Comparison of ENCODE assay signal across 20 cellular contexts in the genomic region with DNA sequence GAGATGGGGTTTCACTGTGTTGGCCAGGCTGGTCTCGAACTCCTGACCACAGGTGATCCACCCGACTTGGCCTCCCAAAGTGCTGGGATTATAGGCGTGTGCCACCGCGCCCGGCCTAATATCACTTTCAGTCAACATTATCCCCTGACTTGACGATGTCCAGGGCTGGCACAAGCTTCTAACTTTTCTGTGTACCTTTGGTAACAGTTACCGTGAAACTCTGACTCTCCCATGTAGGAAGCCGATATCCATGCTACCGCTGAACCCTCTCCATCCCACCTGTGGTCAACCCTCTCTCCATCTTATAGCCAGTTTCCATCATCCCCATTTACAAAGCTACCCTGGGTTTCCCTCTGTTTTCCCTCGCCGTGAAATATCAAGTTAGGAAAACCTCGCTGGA.
"Had no signal": no experiment of that assay in that cellular context is flagged by ENCODE, and none has a peak within 500 bp of the region (broad histone marks: within the 10 kb centered on the region; RNA-seq: fewer than 3 reads in every experiment).

No MANE protein-coding gene starts in this region.

- H3K27ac ChIP-seq: colonic mucosa, epithelial cell of prostate, esophagus muscularis mucosa, gastrocnemius medialis, heart right ventricle, suprapubic skin, thyroid gland, uterus had no signal

- H3K36me3 Mint-ChIP-seq: mesothelial cell of epicardium; natural killer cell treated with Interleukin-12 subunit alpha and Interleukin-12 subunit beta and Interleukin-15 and Interleukin-18, amount 100 ng/mL, for 72 hours; stimulated activated effector memory CD8-positive, alpha-beta T cell treated with anti-CD3 and anti-CD28 coated beads, Interleukin-12 subunit alpha, Interleukin-12 subunit beta, amount 100 ng/mL, for 72 hours; type B pancreatic cell had no signal

- H3K4me1 ChIP-seq: colonic mucosa, esophagus muscularis mucosa, gastrocnemius medialis, heart right ventricle, suprapubic skin, thyroid gland, uterus had no signal

- ATAC-seq: gastrocnemius medialis; heart right ventricle; left lobe of liver; natural killer cell treated with Interleukin-12 subunit alpha and Interleukin-12 subunit beta and Interleukin-15 and Interleukin-18, amount 100 ng/mL, for 72 hours; stimulated activated effector memory CD8-positive, alpha-beta T cell treated with anti-CD3 and anti-CD28 coated beads, Interleukin-12 subunit alpha, Interleukin-12 subunit beta, amount 100 ng/mL, for 72 hours; stimulated activated naive CD8-positive, alpha-beta T cell treated with anti-CD3 and anti-CD28 coated beads, Interleukin-15, Interleukin-2, amounts not matched to agents 100 U/mL and 50 U/mL, for 24 hours had no signal

- H3K36me3 ChIP-seq: colonic mucosa, esophagus muscularis mucosa, gastrocnemius medialis, heart right ventricle, suprapubic skin, thyroid gland, uterus had no signal

- H3K4me3 ChIP-seq: colonic mucosa, esophagus muscularis mucosa, gastrocnemius medialis, heart right ventricle, smooth muscle cell, suprapubic skin, thyroid gland, uterus had no signal

- H3K9me3 ChIP-seq: colonic mucosa, esophagus muscularis mucosa, gastrocnemius medialis, suprapubic skin, thyroid gland, uterus had no signal

- H3K4me1 Mint-ChIP-seq: mesothelial cell of epicardium; stimulated activated effector memory CD8-positive, alpha-beta T cell treated with anti-CD3 and anti-CD28 coated beads, Interleukin-12 subunit alpha, Interleukin-12 subunit beta, amount 100 ng/mL, for 72 hours had no signal

- H3K4me3 Mint-ChIP-seq: mesothelial cell of epicardium; natural killer cell treated with Interleukin-12 subunit alpha and Interleukin-12 subunit beta and Interleukin-15 and Interleukin-18, amount 100 ng/mL, for 72 hours; stimulated activated effector memory CD8-positive, alpha-beta T cell treated with anti-CD3 and anti-CD28 coated beads, Interleukin-12 subunit alpha, Interleukin-12 subunit beta, amount 100 ng/mL, for 72 hours; type B pancreatic cell had no signal

- H3K27ac Mint-ChIP-seq: mesothelial cell of epicardium; natural killer cell treated with Interleukin-12 subunit alpha and Interleukin-12 subunit beta and Interleukin-15 and Interleukin-18, amount 100 ng/mL, for 72 hours; stimulated activated effector memory CD8-positive, alpha-beta T cell treated with anti-CD3 and anti-CD28 coated beads, Interleukin-12 subunit alpha, Interleukin-12 subunit beta, amount 100 ng/mL, for 72 hours; type B pancreatic cell had no signal

- H3K27me3 ChIP-seq: colonic mucosa, gastrocnemius medialis, thyroid gland, uterus had no signal

- H3K9me3 Mint-ChIP-seq: natural killer cell treated with Interleukin-12 subunit alpha and Interleukin-12 subunit beta and Interleukin-15 and Interleukin-18, amount 100 ng/mL, for 72 hours; stimulated activated effector memory CD8-positive, alpha-beta T cell treated with anti-CD3 and anti-CD28 coated beads, Interleukin-12 subunit alpha, Interleukin-12 subunit beta, amount 100 ng/mL, for 72 hours; type B pancreatic cell had no signal

- DNase-seq: colonic mucosa; effector CD8-positive, alpha-beta T cell; gastrocnemius medialis; heart right ventricle; hypothalamus; mammary epithelial cell; stimulated activated CD4-positive, alpha-beta T cell treated with anti-CD3 and anti-CD28 coated beads, Interleukin-4, amount 100 ng/mL, for 1 hour; stimulated activated CD8-positive, alpha-beta memory T cell treated with anti-CD3 and anti-CD28 coated beads, Interleukin-4, amount 100 ng/mL, for 48 hours; stimulated activated naive CD8-positive, alpha-beta T cell treated with anti-CD3 and anti-CD28 coated beads, Interleukin-15, Interleukin-2, amounts not matched to agents 100 U/mL and 50 U/mL, for 24 hours; thyroid gland; uterus had no signal

- H3K4me2 ChIP-seq: smooth muscle cell had no signal
